ENCODE assay signal across 21 cellular contexts in genomic region chr2:230787101-230787500, GRCh38.
"Had no signal": no experiment of that assay in that cellular context is flagged by ENCODE, and none has a peak within 500 bp of the region (broad histone marks: within the 10 kb centered on the region; RNA-seq: fewer than 3 reads in every experiment).

No MANE protein-coding gene starts in this region.

- H3K27ac ChIP-seq: Peyer's patch, SJSA1 had no signal

- DNase-seq: activated CD4-positive, alpha-beta T cell treated with anti-CD3 and anti-CD28 coated beads, Interleukin-2, amount 10 ng/mL, durations not matched to agents 24 days and 14 days; activated CD4-positive, alpha-beta T cell treated with anti-CD3 and anti-CD28 coated beads, Interleukin-2, amount 50 U/mL, for 48 hours; activated gamma-delta T cell treated with Interleukin-2 at 50 U/mL for 16 hours; activated naive CD4-positive, alpha-beta T cell treated with anti-CD3 and anti-CD28 coated beads, Interleukin-2, amount 10 ng/mL, durations not matched to agents 7 days and 5 days; activated T-cell treated with anti-CD3 and anti-CD28 coated beads for 4 hours; activated T-cell treated with anti-CD3 and anti-CD28 coated beads, Interleukin-2, amount 50 U/mL, for 48 hours; amygdala; MM.1S; NCI-H1105; NCI-H1436; NCI-H1694 treated with DMSO at 0.1 percent for 48 hours; NCI-H2029 treated with DMSO at 0.1 percent for 48 hours; NCI-H510A treated with DMSO at 0.1 percent for 48 hours; Peyer's patch; SHP77; SW 1271 had no signal

- H3K4me1 ChIP-seq: Peyer's patch had no signal

- H3K4me3 Mint-ChIP-seq: activated CD4-positive, alpha-beta T cell treated with anti-CD3 and anti-CD28 coated beads, Interleukin-2, amount 10 ng/mL, durations not matched to agents 24 days and 14 days; activated naive CD4-positive, alpha-beta T cell treated with anti-CD3 and anti-CD28 coated beads, Interleukin-2, amount 10 ng/mL, durations not matched to agents 7 days and 5 days; brain; T-helper 1 cell treated with Interleukin-12 subunit alpha and Interleukin-12 subunit beta and Interleukin-4 antibody, amounts not matched to agents 30 μg/mL and 1 μg/mL, for 36 hours had no signal

- H3K27me3 Mint-ChIP-seq: activated CD4-positive, alpha-beta T cell treated with anti-CD3 and anti-CD28 coated beads, Interleukin-2, amount 10 ng/mL, durations not matched to agents 24 days and 14 days; activated naive CD4-positive, alpha-beta T cell treated with anti-CD3 and anti-CD28 coated beads, Interleukin-2, amount 10 ng/mL, durations not matched to agents 7 days and 5 days; brain had no signal

- H3K4me1 Mint-ChIP-seq: brain had no signal

- H3K27me3 ChIP-seq: Peyer's patch, SJSA1 had no signal

- H3K27ac Mint-ChIP-seq: activated CD4-positive, alpha-beta T cell treated with anti-CD3 and anti-CD28 coated beads, Interleukin-2, amount 10 ng/mL, durations not matched to agents 24 days and 14 days; activated T-helper 2 cell treated with anti-CD3 and anti-CD28 coated beads, Interferon-gamma antibody, Interleukin-2, Interleukin-4, amounts not matched to agents 10 μg/mL and 5 μg/mL and 100 μg/mL, durations not matched to agents 14 hours and 24 hours and 36 hours; brain had no signal

- H3K4me3 ChIP-seq: Peyer's patch, SJSA1 had no signal

- ATAC-seq: SK-N-SH treated with all-trans-retinoic acid at 6 μM for 48 hours had no signal
